2 cellular contexts compared by ENCODE assay signal in genomic region chr1:244354810-244355278, GRCh38.
TF ChIP-seq lines count a peak whose summit lies in the region.

No MANE protein-coding gene starts in this region.

TF ChIP-seq in SK-N-SH treated with all-trans-retinoic acid at 6 μM for 48 hours, 23 proteins besides CTCF, POLR2A, EP300 and RAD21:
- TF ChIP-seq TSHZ2 (CRISPR knock-in tag; IDR thresholded peaks at IDR 0.05) (no peak), RARB (CRISPR knock-in tag; IDR thresholded peaks at IDR 0.05) (no peak), ZNF70 (CRISPR knock-in tag; IDR thresholded peaks at IDR 0.05) (no peak), ISL1 (CRISPR knock-in tag; IDR thresholded peaks at IDR 0.05) (no peak), GLIS3 (CRISPR knock-in tag; IDR thresholded peaks at IDR 0.05) (no peak), CSRNP3 (CRISPR knock-in tag; IDR thresholded peaks at IDR 0.05) (no peak), ZNF565 (CRISPR knock-in tag; conservative IDR thresholded peaks at IDR 0.05; ENCODE audit: low read depth) (no peak), ARNTL (CRISPR knock-in tag; IDR thresholded peaks at IDR 0.05; ENCODE audit: borderline replicate concordance, low read depth) (no peak), ZFP3 (CRISPR knock-in tag; IDR thresholded peaks at IDR 0.05) (no peak), ZFP30 (CRISPR knock-in tag; IDR thresholded peaks at IDR 0.05) (no peak), SNAI2 (CRISPR knock-in tag; IDR thresholded peaks at IDR 0.05) (no peak), OSR1 (CRISPR knock-in tag; IDR thresholded peaks at IDR 0.05) (no peak), BACH2 (CRISPR knock-in tag; IDR thresholded peaks at IDR 0.05; ENCODE audit: borderline replicate concordance) (no peak), ESRRG (CRISPR knock-in tag; IDR thresholded peaks at IDR 0.05) (no peak), ZC3H10 (CRISPR knock-in tag; IDR thresholded peaks at IDR 0.05) (no peak), ZNF8 (CRISPR knock-in tag; IDR thresholded peaks at IDR 0.05) (no peak), TCF4 (CRISPR knock-in tag; IDR thresholded peaks at IDR 0.05; ENCODE audit: borderline replicate concordance) (no peak), POU6F1 (CRISPR knock-in tag; IDR thresholded peaks at IDR 0.05; ENCODE audit: borderline replicate concordance, low read depth) (no peak), CSDC2 (CRISPR knock-in tag; IDR thresholded peaks at IDR 0.05) (no peak)
TF ChIP-seq in SK-N-SH treated with all-trans-retinoic acid at 6 μM for 48 hours: peak in this region for 0.

TF ChIP-seq in K562, 482 proteins besides CTCF, POLR2A, EP300 and RAD21 (continued from another document and continues in another):
- 0 out of 4 replicates have a peak, but pooled peaks of 1 of the 2 experiments have one; percentile 37 for TF ChIP-seq BCLAF1 (IDR thresholded peaks at IDR 0.05; ENCODE audit: borderline replicate concordance in 1 of 2, control insufficient read depth in 1 of 2, low read depth in 2 of 2, low read length in 1 of 2)
- TF ChIP-seq ZFPM2 (CRISPR knock-in tag; IDR thresholded peaks at IDR 0.05): no peak
- TF ChIP-seq KHSRP (IDR thresholded peaks at IDR 0.05): no peak
- peak; percentile 96 for TF ChIP-seq MAFG (tag; conservative IDR thresholded peaks at IDR 0.05)
- TF ChIP-seq SNRNP70 (optimal IDR thresholded peaks at IDR 0.05; ENCODE audit: low read depth, low read length): no peak
- TF ChIP-seq POLR3G (IDR thresholded peaks at IDR 0.05; ENCODE audit: extremely low read depth, insufficient read length, insufficient replicate concordance): no peak
- peak; percentile 72 for TF ChIP-seq ZNF766 (CRISPR knock-in tag; conservative IDR thresholded peaks at IDR 0.05)
- TF ChIP-seq ERF (CRISPR knock-in tag; IDR thresholded peaks at IDR 0.05): 0 out of 2 replicates have a peak, but pooled peaks have one; percentile 34
- peak; percentile 95 for TF ChIP-seq ZNF584 (CRISPR knock-in tag; IDR thresholded peaks at IDR 0.05; ENCODE audit: low read depth)
- TF ChIP-seq MAFK (IDR thresholded peaks at IDR 0.05; ENCODE audit: low read length): peak; percentile 52; the same call in 1 of the 2 replicates
- peak; percentile 76 for TF ChIP-seq CREM (IDR thresholded peaks at IDR 0.05; ENCODE audit: low read depth)
- TF ChIP-seq ZNF699 (CRISPR knock-in tag; IDR thresholded peaks at IDR 0.05; ENCODE audit: insufficient replicate concordance): no peak
- no peak for TF ChIP-seq RERE (CRISPR knock-in tag; IDR thresholded peaks at IDR 0.05; ENCODE audit: borderline replicate concordance)
- peak; percentile 65 for TF ChIP-seq PHB2 (IDR thresholded peaks at IDR 0.05; ENCODE audit: low read depth)
- peak in 1 of 2 experiments; percentile 87; a peak in 3 of 4 replicates for TF ChIP-seq HDAC1 (IDR thresholded peaks at IDR 0.05)
- TF ChIP-seq ZNF398 (CRISPR knock-in tag; IDR thresholded peaks at IDR 0.05): no peak
- peak; percentile 93 for TF ChIP-seq POLR2AphosphoS5 (IDR thresholded peaks at IDR 0.05; ENCODE audit: control insufficient read depth, insufficient read depth, low read depth, low read length)
- TF ChIP-seq ETV1 (tag; conservative IDR thresholded peaks at IDR 0.05; ENCODE audit: low read depth): peak; percentile 88
- peak; percentile 94 for TF ChIP-seq ARID1B (IDR thresholded peaks at IDR 0.05)
- TF ChIP-seq NFRKB (IDR thresholded peaks at IDR 0.05; ENCODE audit: low read depth): no peak
- TF ChIP-seq EWSR1 (IDR thresholded peaks at IDR 0.05; ENCODE audit: borderline replicate concordance, low read depth, partially characterized antibody): no peak
- TF ChIP-seq C11orf30 (IDR thresholded peaks at IDR 0.05; ENCODE audit: low read depth): peak; percentile 69; the same call in 1 of the 2 replicates
- TF ChIP-seq CC2D1A (IDR thresholded peaks at IDR 0.05): peak; percentile 70; the same call in 1 of the 2 replicates
- no peak for TF ChIP-seq ETV6 (IDR thresholded peaks at IDR 0.05; ENCODE audit: borderline replicate concordance in 1 of 2, low read depth in 2 of 2, low read length in 1 of 2)
- TF ChIP-seq ETV6 (CRISPR knock-in tag; IDR thresholded peaks at IDR 0.05; ENCODE audit: borderline replicate concordance): no peak
- TF ChIP-seq BRCA1 (IDR thresholded peaks at IDR 0.05): no peak
- TF ChIP-seq BRCA1 (CRISPR knock-in tag; IDR thresholded peaks at IDR 0.05): no peak
- TF ChIP-seq NR2C1 (IDR thresholded peaks at IDR 0.05): peak; percentile 43; the same call in 1 of the 2 replicates
- peak; percentile 73 for TF ChIP-seq NR2C1 (tag; IDR thresholded peaks at IDR 0.05)
- TF ChIP-seq HDAC2 (IDR thresholded peaks at IDR 0.05): peak; percentile 84
- peak; percentile 37; the same call in 1 of the 2 replicates for TF ChIP-seq MAX (CRISPR knock-in tag; IDR thresholded peaks at IDR 0.05)
- TF ChIP-seq HNRNPUL1 (IDR thresholded peaks at IDR 0.05; ENCODE audit: low read length): no peak
- peak; percentile 87 for TF ChIP-seq TFE3 (CRISPR knock-in tag; IDR thresholded peaks at IDR 0.05)
- peak; percentile 52 for TF ChIP-seq DACH1 (IDR thresholded peaks at IDR 0.05; ENCODE audit: partially characterized antibody)
- TF ChIP-seq ZNF592 (IDR thresholded peaks at IDR 0.05): peak; percentile 81
- TF ChIP-seq CREB3 (tag; conservative IDR thresholded peaks at IDR 0.05; ENCODE audit: low read depth): peak; percentile 89
